Comparison of ENCODE assay signal across 12 cellular contexts in genomic region chr15:58585668-58586461, GRCh38.
DNase-seq lines count a peak whose midpoint lies in the region; ATAC-seq and TF ChIP-seq lines count a peak whose summit lies in the region.
"Had no signal": no experiment of that assay in that cellular context is flagged by ENCODE, and none has a peak within 500 bp of the region (broad histone marks: within the 10 kb centered on the region; RNA-seq: fewer than 3 reads in every experiment).

No MANE protein-coding gene starts in this region.

- H3K9me3 Mint-ChIP-seq in activated naive CD8-positive, alpha-beta T cell treated with anti-CD3 and anti-CD28 coated beads, Interleukin-2, amount 10 ng/mL, durations not matched to agents 7 days and 5 days, result peaks cover 10% of the 10 kb centered on the region
- H3K9me3 Mint-ChIP-seq in activated naive CD8-positive, alpha-beta T cell treated with anti-CD3 and anti-CD28 coated beads for 36 hours, result peaks cover 9% of the 10 kb centered on the region
- peaks cover 7% of the 10 kb centered on the region for H3K9me3 Mint-ChIP-seq in stimulated activated effector memory CD8-positive, alpha-beta T cell treated with anti-CD3 and anti-CD28 coated beads, Interleukin-12 subunit alpha, Interleukin-12 subunit beta, amount 100 ng/mL, for 72 hours
- peaks cover 18% of the 10 kb centered on the region for H3K9me3 Mint-ChIP-seq in osteocyte (ENCODE audit: unreplicated experiment)

- TF ChIP-seq CTCF in osteocyte (IDR thresholded peaks at IDR 0.05) (no peak), BE2C (IDR thresholded peaks at IDR 0.05; ENCODE audit: low read depth, low read length) (no peak)

- H3K27me3 Mint-ChIP-seq in activated naive CD8-positive, alpha-beta T cell treated with anti-CD3 and anti-CD28 coated beads, Interleukin-2, amount 10 ng/mL, durations not matched to agents 7 days and 5 days, result no peaks in the 10 kb centered on the region
- H3K27me3 Mint-ChIP-seq in activated naive CD8-positive, alpha-beta T cell treated with anti-CD3 and anti-CD28 coated beads for 36 hours, result peaks cover 4% of the 10 kb centered on the region
- H3K27me3 Mint-ChIP-seq in osteocyte (ENCODE audit: unreplicated experiment), result no peaks in the 10 kb centered on the region

- no peak overlapping the region for H3K4me3 Mint-ChIP-seq in activated naive CD8-positive, alpha-beta T cell treated with anti-CD3 and anti-CD28 coated beads, Interleukin-2, amount 10 ng/mL, durations not matched to agents 7 days and 5 days
- H3K4me3 Mint-ChIP-seq in activated naive CD8-positive, alpha-beta T cell treated with anti-CD3 and anti-CD28 coated beads for 36 hours, result no peak overlapping the region
- no peak overlapping the region for H3K4me3 Mint-ChIP-seq in stimulated activated effector memory CD8-positive, alpha-beta T cell treated with anti-CD3 and anti-CD28 coated beads, Interleukin-12 subunit alpha, Interleukin-12 subunit beta, amount 100 ng/mL, for 72 hours
- no peak overlapping the region for H3K4me3 Mint-ChIP-seq in osteocyte (ENCODE audit: unreplicated experiment)

- H3K4me3 ChIP-seq in BE2C (ENCODE audit: low read depth, low read length), result no peak overlapping the region
- H3K4me3 ChIP-seq: dorsolateral prefrontal cortex, upper lobe of left lung had no signal

- no peaks in the 10 kb centered on the region for H3K36me3 ChIP-seq in BE2C
- H3K36me3 ChIP-seq: upper lobe of left lung had no signal

- no peak for DNase-seq in activated naive CD8-positive, alpha-beta T cell treated with anti-CD3 and anti-CD28 coated beads, Interleukin-2, amount 10 ng/mL, durations not matched to agents 7 days and 5 days
- no peak for DNase-seq in activated naive CD8-positive, alpha-beta T cell treated with anti-CD3 and anti-CD28 coated beads for 36 hours
- DNase-seq in NCI-H82 (lab: John Stamatoyannopoulos, UW) (peak; percentile 50), osteocyte (ENCODE audit: extremely low spot score, unreplicated experiment) (no peak), BE2C (no peak)
- DNase-seq in stimulated activated effector memory CD8-positive, alpha-beta T cell treated with anti-CD3 and anti-CD28 coated beads, Interleukin-12 subunit alpha, Interleukin-12 subunit beta, amount 100 ng/mL, for 72 hours (ENCODE audit: low spot score in 2 of 2), result no peak
- DNase-seq: activated CD8-positive, alpha-beta memory T cell treated with anti-CD3 and anti-CD28 coated beads for 24 hours; dorsolateral prefrontal cortex; NCI-H146; upper lobe of left lung had no signal

- H3K9me3 ChIP-seq in BE2C, result no peaks in the 10 kb centered on the region

- peak overlapping the region; percentile 57 for H3K27ac Mint-ChIP-seq in activated naive CD8-positive, alpha-beta T cell treated with anti-CD3 and anti-CD28 coated beads, Interleukin-2, amount 10 ng/mL, durations not matched to agents 7 days and 5 days
- no peak overlapping the region for H3K27ac Mint-ChIP-seq in activated naive CD8-positive, alpha-beta T cell treated with anti-CD3 and anti-CD28 coated beads for 36 hours
- H3K27ac Mint-ChIP-seq in stimulated activated effector memory CD8-positive, alpha-beta T cell treated with anti-CD3 and anti-CD28 coated beads, Interleukin-12 subunit alpha, Interleukin-12 subunit beta, amount 100 ng/mL, for 72 hours, result peak overlapping the region; percentile 9
- H3K27ac Mint-ChIP-seq in osteocyte (ENCODE audit: unreplicated experiment), result no peak overlapping the region

- POLR2A ChIA-PET in activated naive CD8-positive, alpha-beta T cell treated with anti-CD3 and anti-CD28 coated beads, Interleukin-2, amount 10 ng/mL, durations not matched to agents 7 days and 5 days (lab: Charles Lee), result interaction anchor here (0.7 to 1.2 kb wide), 2 partner anchors 41 to 133 kb away, joined by 3 to 4 read pairs; no protein-coding TSS in a partner anchor

- no peaks in the 10 kb centered on the region for H3K27me3 ChIP-seq in BE2C
- H3K27me3 ChIP-seq: dorsolateral prefrontal cortex, upper lobe of left lung had no signal

- ATAC-seq in activated naive CD8-positive, alpha-beta T cell treated with anti-CD3 and anti-CD28 coated beads, Interleukin-2, amount 10 ng/mL, durations not matched to agents 7 days and 5 days (ENCODE audit: low read depth), result peak; percentile 18
- ATAC-seq in HG02763 (IDR thresholded peaks at IDR 0.05; ENCODE audit: unreplicated experiment) (peak; percentile 51), GM21515 (IDR thresholded peaks at IDR 0.05; ENCODE audit: unreplicated experiment) (no peak)
- no peak for ATAC-seq in stimulated activated effector memory CD8-positive, alpha-beta T cell treated with anti-CD3 and anti-CD28 coated beads, Interleukin-12 subunit alpha, Interleukin-12 subunit beta, amount 100 ng/mL, for 72 hours

- peaks cover 34% of the 10 kb centered on the region for H3K36me3 Mint-ChIP-seq in activated naive CD8-positive, alpha-beta T cell treated with anti-CD3 and anti-CD28 coated beads, Interleukin-2, amount 10 ng/mL, durations not matched to agents 7 days and 5 days
- H3K36me3 Mint-ChIP-seq in activated naive CD8-positive, alpha-beta T cell treated with anti-CD3 and anti-CD28 coated beads for 36 hours, result peaks cover 4% of the 10 kb centered on the region
- no peaks in the 10 kb centered on the region for H3K36me3 Mint-ChIP-seq in stimulated activated effector memory CD8-positive, alpha-beta T cell treated with anti-CD3 and anti-CD28 coated beads, Interleukin-12 subunit alpha, Interleukin-12 subunit beta, amount 100 ng/mL, for 72 hours
- H3K36me3 Mint-ChIP-seq in osteocyte (ENCODE audit: unreplicated experiment), result peaks cover 4% of the 10 kb centered on the region

- H3K4me1 ChIP-seq in BE2C, result no peaks in the 10 kb centered on the region
- H3K4me1 ChIP-seq: upper lobe of left lung had no signal

- peaks cover 19% of the 10 kb centered on the region for H3K4me1 Mint-ChIP-seq in activated naive CD8-positive, alpha-beta T cell treated with anti-CD3 and anti-CD28 coated beads, Interleukin-2, amount 10 ng/mL, durations not matched to agents 7 days and 5 days
- peaks cover 18% of the 10 kb centered on the region for H3K4me1 Mint-ChIP-seq in activated naive CD8-positive, alpha-beta T cell treated with anti-CD3 and anti-CD28 coated beads for 36 hours
- H3K4me1 Mint-ChIP-seq in stimulated activated effector memory CD8-positive, alpha-beta T cell treated with anti-CD3 and anti-CD28 coated beads, Interleukin-12 subunit alpha, Interleukin-12 subunit beta, amount 100 ng/mL, for 72 hours, result peaks cover 8% of the 10 kb centered on the region
- peaks cover 7% of the 10 kb centered on the region for H3K4me1 Mint-ChIP-seq in osteocyte (ENCODE audit: unreplicated experiment)

Comparison
In these comparisons a context has a peak if more than half of its experiments do, and no peak if none do; other contexts are left out.
1. H3K27ac Mint-ChIP-seq: peak in activated naive CD8-positive, alpha-beta T cell treated with anti-CD3 and anti-CD28 coated beads, Interleukin-2, amount 10 ng/mL, durations not matched to agents 7 days and 5 days (single experiment) and stimulated activated effector memory CD8-positive, alpha-beta T cell treated with anti-CD3 and anti-CD28 coated beads, Interleukin-12 subunit alpha, Interleukin-12 subunit beta, amount 100 ng/mL, for 72 hours (single experiment); none in activated naive CD8-positive, alpha-beta T cell treated with anti-CD3 and anti-CD28 coated beads for 36 hours (single experiment) and osteocyte (single experiment).
2. ATAC-seq: peak in activated naive CD8-positive, alpha-beta T cell treated with anti-CD3 and anti-CD28 coated beads, Interleukin-2, amount 10 ng/mL, durations not matched to agents 7 days and 5 days (single experiment) and HG02763 (single experiment); none in stimulated activated effector memory CD8-positive, alpha-beta T cell treated with anti-CD3 and anti-CD28 coated beads, Interleukin-12 subunit alpha, Interleukin-12 subunit beta, amount 100 ng/mL, for 72 hours (single experiment) and GM21515 (single experiment).